Comparison of ENCODE assay signal across 8 cellular contexts in genomic region chr20:33684533-33685327, GRCh38. TPM values are rescaled to one million over a fixed set of nuclear protein-coding genes. Genes with fewer than 3 reads are reported as not detected.
DNase-seq lines count a peak whose midpoint lies in the region; ATAC-seq and TF ChIP-seq lines count a peak whose summit lies in the region.

No MANE protein-coding gene starts in this region.

- H3K9ac ChIP-seq in HUES64 (ENCODE audit: low read depth, low read length) = peak overlapping the region; percentile 86

- H3K27me3 ChIP-seq in HUES64 (ENCODE audit: insufficient read depth, low read length) (peaks cover 18% of the 10 kb centered on the region), WERI-Rb-1 (ENCODE audit: insufficient read depth, low read depth, severe bottlenecking) (no peaks in the 10 kb centered on the region)

- ATAC-seq in left colon (peak; percentile 27), GM21825 (IDR thresholded peaks at IDR 0.05; ENCODE audit: unreplicated experiment) (no peak), GM18861 (IDR thresholded peaks at IDR 0.05; ENCODE audit: unreplicated experiment) (no peak), HG03039 (IDR thresholded peaks at IDR 0.05; ENCODE audit: unreplicated experiment) (no peak)

- no peak for TF ChIP-seq CTCF in C4-2B (conservative IDR thresholded peaks at IDR 0.05)
- TF ChIP-seq CTCF in WERI-Rb-1 (IDR thresholded peaks at IDR 0.05; ENCODE audit: low read depth, low read length) = no peak

- 33% methylated on average over 10 of the region's 10 CpGs for WGBS in HUES64

- peak overlapping the region; percentile 72 for H3K27ac ChIP-seq in C4-2B
- H3K27ac ChIP-seq in HUES64 (ENCODE audit: low read depth, low read length) = peak overlapping the region; percentile 20; the same call in 1 of the 2 replicates
- H3K27ac ChIP-seq in WERI-Rb-1 = peak overlapping the region; percentile 92

- H3K4me3 ChIP-seq in HUES64 (ENCODE audit: low read length) (peak overlapping the region; percentile 68), WERI-Rb-1 (ENCODE audit: low read depth, low read length) (peak overlapping the region; percentile 72)

- intact Hi-C loops in left colon (cut with DNase I, micrococcal nuclease) = no loop called here

- H3K4me1 ChIP-seq in HUES64 (ENCODE audit: insufficient read depth, low read length) = peaks cover 9% of the 10 kb centered on the region; the same call in 1 of the 2 replicates

- peaks cover 13% of the 10 kb centered on the region for H3K36me3 ChIP-seq in HUES64 (ENCODE audit: insufficient read depth, low read length)
- peaks cover 50% of the 10 kb centered on the region for H3K36me3 ChIP-seq in WERI-Rb-1

- peak; percentile 85 for DNase-seq in WERI-Rb-1
- no peak for DNase-seq in left colon
- DNase-seq in LoVo (ENCODE audit: low spot score) = no peak

- H3K9me3 ChIP-seq in HUES64 (ENCODE audit: insufficient read depth, low read depth, low read length) = no peaks in the 10 kb centered on the region
- H3K9me3 ChIP-seq in WERI-Rb-1 (ENCODE audit: severe bottlenecking) = no peaks in the 10 kb centered on the region

RNA-seq across cellular contexts. Expression of gene E2F1, which starts 1.5 kb away (rescaled TPM):
- 26.3 TPM for polyA plus RNA-seq in HUES64 (2013, experiment 1 of 2)
- 26.2 TPM for polyA plus RNA-seq in HUES64 (2013, experiment 2 of 2)
- total RNA-seq in left colon = 1 to 10 TPM; 2.6 to 5.9 TPM

RNA-seq across cellular contexts. Expression of gene NECAB3, which starts 10.5 kb away (rescaled TPM):
- 12.3 TPM for polyA plus RNA-seq in HUES64 (2013, experiment 1 of 2)
- 13.4 TPM for polyA plus RNA-seq in HUES64 (2013, experiment 2 of 2)
- total RNA-seq in left colon = 10 to 100 TPM; 38.5 to 54.1 TPM

RNA-seq across cellular contexts. Expression of gene ACTL10, which starts 18.0 kb away (rescaled TPM):
- not detected for polyA plus RNA-seq in HUES64 (2013, experiment 1 of 2)
- polyA plus RNA-seq in HUES64 (2013, experiment 2 of 2) = 0.25 TPM
- 1 to 10 TPM; 3.5 to 3.8 TPM for total RNA-seq in left colon

RNA-seq across cellular contexts. Expression of gene C20orf144, which starts 22.6 kb away (rescaled TPM):
- polyA plus RNA-seq in HUES64 (2013, experiment 1 of 2) = 0.10 TPM
- polyA plus RNA-seq in HUES64 (2013, experiment 2 of 2) = not detected
- not detected for total RNA-seq in left colon

RNA-seq across cellular contexts. Expression of gene PXMP4, which starts 35.4 kb away (rescaled TPM):
- polyA plus RNA-seq in HUES64 (2013, experiment 1 of 2) = 1.2 TPM
- 2.7 TPM for polyA plus RNA-seq in HUES64 (2013, experiment 2 of 2)
- 10 to 100 TPM; 13.4 to 22.2 TPM for total RNA-seq in left colon

Comparison
In these comparisons a context has a peak if more than half of its experiments do, and no peak if none do; other contexts are left out.
1. H3K27ac ChIP-seq: peak in every context shown above with its lines; median percentile 92 in WERI-Rb-1; 72 in C4-2B; 20 in HUES64.